ENCODE assay signal across 9 cellular contexts in the genomic region with DNA sequence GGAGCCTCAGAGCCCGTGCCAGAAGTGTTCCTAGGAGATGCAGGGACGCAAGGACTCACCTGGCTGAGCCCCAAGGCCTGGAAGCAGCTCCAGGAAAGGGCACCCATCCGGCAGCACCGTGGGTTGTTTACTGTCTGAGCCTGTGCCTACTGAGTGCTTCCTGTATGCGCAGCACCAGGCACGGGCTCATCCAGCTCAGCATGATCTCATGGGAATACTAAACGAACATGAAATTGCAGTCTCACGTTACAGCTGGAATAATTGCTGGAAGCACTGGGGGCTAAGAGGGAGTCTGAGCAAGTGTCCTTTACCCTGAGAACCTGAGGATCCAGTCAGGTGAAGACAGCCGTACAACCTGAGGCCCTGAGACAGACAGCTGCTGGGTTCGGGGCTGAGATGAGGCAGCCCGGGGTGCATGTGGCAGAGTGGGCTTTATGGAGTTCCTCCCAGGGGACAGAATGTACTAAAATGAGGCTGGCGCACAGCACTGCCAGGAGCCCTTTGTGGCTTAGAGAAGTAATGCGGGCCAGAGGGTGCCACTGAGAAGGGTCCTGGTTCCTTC. TPM values are rescaled to one million over a fixed set of nuclear protein-coding genes. Genes with fewer than 3 reads are reported as not detected.
A peak's percentile ranks its signal among the peaks of the same experiment; 100 is the strongest.
DNase-seq lines count a peak whose midpoint lies in the region; ATAC-seq and TF ChIP-seq lines count a peak whose summit lies in the region.
"Had no signal": no experiment of that assay in that cellular context is flagged by ENCODE, and none has a peak within 500 bp of the region (broad histone marks: within the 10 kb centered on the region; RNA-seq: fewer than 3 reads in every experiment).

No MANE protein-coding gene starts in this region.

- TF ChIP-seq POLR2A in heart left ventricle (IDR thresholded peaks at IDR 0.05): no peak

- DNase-seq in heart left ventricle (peak in 1 of 5 donors; percentile 31), cardiac septum (ENCODE audit: low spot score) (no peak), SK-N-DZ (ENCODE audit: low spot score) (peak; percentile 68), left ventricle myocardium inferior (no peak), upper lobe of right lung (no peak), NCI-H774 (lab: John Stamatoyannopoulos, UW) (no peak)

- H3K4me3 ChIP-seq in heart left ventricle: no peak overlapping the region
- H3K4me3 ChIP-seq in left ventricle myocardium inferior: no peak overlapping the region
- H3K4me3 ChIP-seq in upper lobe of right lung: no peak overlapping the region

- H3K27me3 ChIP-seq in heart left ventricle: no peaks in the 10 kb centered on the region
- H3K27me3 ChIP-seq in left ventricle myocardium inferior (ENCODE audit: low read depth): no peaks in the 10 kb centered on the region
- no peaks in the 10 kb centered on the region for H3K27me3 ChIP-seq in upper lobe of right lung

- no peak for ATAC-seq in heart left ventricle
- ATAC-seq in upper lobe of right lung: peak; percentile 27
- ATAC-seq in GM21619 (IDR thresholded peaks at IDR 0.05; ENCODE audit: unreplicated experiment): no peak
- ATAC-seq in GM18517 (IDR thresholded peaks at IDR 0.05; ENCODE audit: unreplicated experiment): no peak

- H3K27ac ChIP-seq in heart left ventricle: peak overlapping the region in 8 of 12 donors; percentile 3 to 53 (median 32)
- H3K27ac ChIP-seq in left ventricle myocardium inferior (replicated peaks): peak overlapping the region; percentile 62
- peak overlapping the region; percentile 47 for H3K27ac ChIP-seq in upper lobe of right lung

- TF ChIP-seq CTCF in heart left ventricle (IDR thresholded peaks at IDR 0.05): no peak
- no peak for TF ChIP-seq CTCF in left ventricle myocardium inferior (IDR thresholded peaks at IDR 0.05; ENCODE audit: borderline replicate concordance)
- TF ChIP-seq CTCF in upper lobe of right lung (IDR thresholded peaks at IDR 0.05): no peak

- H3K36me3 ChIP-seq in heart left ventricle (peaks cover 0 to 45% (median 33%) of the 10 kb centered on the region in 9 donors), left ventricle myocardium inferior (peaks cover 26% of the 10 kb centered on the region), upper lobe of right lung (peaks cover 25% of the 10 kb centered on the region)

- intact Hi-C loops in heart left ventricle (cut with DNase I): loop anchor here (2.0 to 10.0 kb wide), 7 partner anchors 43 to 254 kb away; a partner anchor contains a TSS
- intact Hi-C loops in cardiac septum (cut with DNase I): loop anchor here (2.0 to 5.0 kb wide), 2 partner anchors 109 to 254 kb away; no protein-coding TSS in a partner anchor
- intact Hi-C loops in left ventricle myocardium inferior (cut with micrococcal nuclease): no loop called here
- intact Hi-C loops in upper lobe of right lung (cut with DNase I): loop anchor here (10.0 kb wide), 2 partner anchors 101 to 251 kb away; no protein-coding TSS in a partner anchor

- no peaks in the 10 kb centered on the region for H3K9me3 ChIP-seq in heart left ventricle
- no peaks in the 10 kb centered on the region for H3K9me3 ChIP-seq in left ventricle myocardium inferior (replicated peaks)
- no peaks in the 10 kb centered on the region for H3K9me3 ChIP-seq in upper lobe of right lung

- 33 to 63% (median 47%) methylated on average over 7 to 13 of the region's 13 CpGs for WGBS in heart left ventricle, 4 donors

- H3K4me1 ChIP-seq in heart left ventricle: peaks cover 3 to 59% (median 32%) of the 10 kb centered on the region in 12 donors
- H3K4me1 ChIP-seq in left ventricle myocardium inferior: peaks cover 64% of the 10 kb centered on the region
- H3K4me1 ChIP-seq in upper lobe of right lung: peaks cover 10% of the 10 kb centered on the region

RNA-seq across cellular contexts. Expression of a gene that starts 5.4 kb away (rescaled TPM):
- total RNA-seq in heart left ventricle (1 to 10 TPM in 3 of 9 donors, under 1 TPM in 5, not detected in 1; 0.23 to 2.1 (median 0.74) TPM), cardiac septum (not detected), left ventricle myocardium inferior (0.71 TPM), upper lobe of right lung (0.96 TPM)
- polyA plus RNA-seq in heart left ventricle: under 1 TPM; 0.61 to 0.90 TPM
- polyA plus RNA-seq in SK-N-DZ (2014; cell fraction: cytosol; rRNA removed): 6.0 and 7.0 TPM in 2 replicates
- 8.8 and 14.6 TPM in 2 replicates for polyA plus RNA-seq in SK-N-DZ (2014; cell fraction: nucleus; rRNA removed)

RNA-seq across cellular contexts. Expression of a gene that starts 10.4 kb away (rescaled TPM):
- total RNA-seq in heart left ventricle (100 to 1,000 TPM in 1 of 9 donors, 10 to 100 TPM in 8; 39.4 to 182 (median 60.5) TPM), cardiac septum (66.1 TPM), left ventricle myocardium inferior (55.8 TPM), upper lobe of right lung (71.6 TPM)
- polyA plus RNA-seq in heart left ventricle: 100 to 1,000 TPM in 1 of 2 donors, 10 to 100 TPM in 1; 56.9 to 118 TPM
- polyA plus RNA-seq in SK-N-DZ (2014; cell fraction: cytosol; rRNA removed): 21.6 and 38.5 TPM in 2 replicates
- polyA plus RNA-seq in SK-N-DZ (2014; cell fraction: nucleus; rRNA removed): 35.0 and 44.6 TPM in 2 replicates

RNA-seq across cellular contexts. Expression of a gene that starts 17.7 kb away (rescaled TPM):
- total RNA-seq in heart left ventricle (10 to 100 TPM in 7 of 9 donors, 1 to 10 TPM in 2; 9.7 to 24.1 (median 18.2) TPM), cardiac septum (29.8 TPM), left ventricle myocardium inferior (23.2 TPM), upper lobe of right lung (40.2 TPM)
- 10 to 100 TPM; 10.9 to 31.7 TPM for polyA plus RNA-seq in heart left ventricle
- polyA plus RNA-seq in SK-N-DZ (2014; cell fraction: cytosol; rRNA removed): 0.77 and 3.9 TPM in 2 replicates
- polyA plus RNA-seq in SK-N-DZ (2014; cell fraction: nucleus; rRNA removed): 12.4 and 26.8 TPM in 2 replicates

RNA-seq across cellular contexts. Expression of a gene that starts 33.2 kb away (rescaled TPM):
- 10 to 100 TPM; 17.1 to 31.3 (median 21.6) TPM for total RNA-seq in heart left ventricle
- polyA plus RNA-seq in heart left ventricle: 10 to 100 TPM; 16.3 to 36.9 TPM
- 22.6 TPM for total RNA-seq in cardiac septum
- 13.4 and 16.3 TPM in 2 replicates for polyA plus RNA-seq in SK-N-DZ (2014; cell fraction: cytosol; rRNA removed)
- polyA plus RNA-seq in SK-N-DZ (2014; cell fraction: nucleus; rRNA removed): 8.7 and 13.4 TPM in 2 replicates
- total RNA-seq in left ventricle myocardium inferior: 19.5 TPM
- total RNA-seq in upper lobe of right lung: 29.7 TPM

RNA-seq across cellular contexts. Expression of a gene that starts 41.6 kb away (rescaled TPM):
- total RNA-seq in heart left ventricle (1 to 10 TPM in 4 of 9 donors, under 1 TPM in 2, not detected in 3; 0.78 to 5.8 (median 1.7) TPM), cardiac septum (2.1 TPM), left ventricle myocardium inferior (0.49 TPM), upper lobe of right lung (0.69 TPM)
- polyA plus RNA-seq in heart left ventricle: 1 to 10 TPM; 1.7 to 1.8 TPM
- 0.78 TPM in 1 of 2 replicates, not detected in the other for polyA plus RNA-seq in SK-N-DZ (2014; cell fraction: cytosol; rRNA removed)
- 0.77 and 3.5 TPM in 2 replicates for polyA plus RNA-seq in SK-N-DZ (2014; cell fraction: nucleus; rRNA removed)
- total RNA-seq: fibroblast of villous mesenchyme had no signal
